14 cellular contexts compared by ENCODE assay signal in genomic region chr2:118047273-118047898, GRCh38. TPM values are rescaled to one million over a fixed set of nuclear protein-coding genes. Genes with fewer than 3 reads are reported as not detected.
DNase-seq lines count a peak whose midpoint lies in the region; ATAC-seq and TF ChIP-seq lines count a peak whose summit lies in the region.
"Had no signal": no experiment of that assay in that cellular context is flagged by ENCODE, and none has a peak within 500 bp of the region (broad histone marks: within the 10 kb centered on the region; RNA-seq: fewer than 3 reads in every experiment).

No MANE protein-coding gene starts in this region.

- peaks cover 0 to 1% (median 0%) of the 10 kb centered on the region in 11 donors for H3K9me3 Mint-ChIP-seq in naive thymus-derived CD4-positive, alpha-beta T cell
- H3K9me3 Mint-ChIP-seq: activated CD4-positive, alpha-beta memory T cell treated with anti-CD3 and anti-CD28 coated beads for 36 hours; activated naive CD4-positive, alpha-beta T cell treated with anti-CD3 and anti-CD28 coated beads, Interleukin-2, amount 50 U/mL, for 24 hours; stimulated activated naive CD8-positive, alpha-beta T cell treated with anti-CD3 and anti-CD28 coated beads, Interleukin-15, amount 100 ng/mL, for 72 hours had no signal

- TF ChIP-seq CTCF in psoas muscle (IDR thresholded peaks at IDR 0.05): no peak

- no peaks in the 10 kb centered on the region for H3K4me1 ChIP-seq in naive thymus-derived CD4-positive, alpha-beta T cell (ENCODE audit: control insufficient read depth in 2 of 2, insufficient read depth in 2 of 2, low read length in 2 of 2)
- no peaks in the 10 kb centered on the region for H3K4me1 ChIP-seq in psoas muscle

- no peak overlapping the region for H3K4me3 Mint-ChIP-seq in naive thymus-derived CD4-positive, alpha-beta T cell
- H3K4me3 Mint-ChIP-seq: activated CD4-positive, alpha-beta memory T cell treated with anti-CD3 and anti-CD28 coated beads for 36 hours; activated naive CD4-positive, alpha-beta T cell treated with anti-CD3 and anti-CD28 coated beads, Interleukin-2, amount 50 U/mL, for 24 hours; B cell; stimulated activated naive CD8-positive, alpha-beta T cell treated with anti-CD3 and anti-CD28 coated beads, Interleukin-15, amount 100 ng/mL, for 72 hours had no signal

- POLR2A ChIA-PET in naive thymus-derived CD4-positive, alpha-beta T cell (lab: Charles Lee): no interaction called here

- CTCF ChIA-PET in naive thymus-derived CD4-positive, alpha-beta T cell (lab: Charles Lee): interaction anchor here (0.7 to 1.7 kb wide), 10 partner anchors 9 to 1244 kb away, joined by 3 to 10 read pairs (median 6); no protein-coding TSS in a partner anchor

- no peaks in the 10 kb centered on the region for H3K36me3 ChIP-seq in naive thymus-derived CD4-positive, alpha-beta T cell (ENCODE audit: control insufficient read depth in 2 of 3, insufficient read depth in 3 of 3, low read length in 3 of 3)
- no peaks in the 10 kb centered on the region for H3K36me3 ChIP-seq in psoas muscle (ENCODE audit: insufficient read depth in 1 of 2, low read depth in 1 of 2)

- DNase-seq in ACHN (peak; percentile 13), amniotic epithelial cell (ENCODE audit: low read depth) (peak; percentile 86), kidney glomerular epithelial cell (lab: John Stamatoyannopoulos, UW) (peak; percentile 15), DMS 273 (lab: John Stamatoyannopoulos, UW; ENCODE audit: unreplicated experiment) (no peak), DMS 273 treated with DMSO at 0.1 percent for 48 hours (lab: John Stamatoyannopoulos, UW) (no peak), psoas muscle (no peak)
- DNase-seq in naive thymus-derived CD4-positive, alpha-beta T cell: no peak
- DNase-seq: activated CD4-positive, alpha-beta memory T cell treated with anti-CD3 and anti-CD28 coated beads for 36 hours; effector CD4-positive, alpha-beta T cell; H7; stimulated activated naive CD8-positive, alpha-beta T cell treated with anti-CD3 and anti-CD28 coated beads, Interleukin-15, amount 100 ng/mL, for 72 hours had no signal

- intact Hi-C loops in naive thymus-derived CD4-positive, alpha-beta T cell (cut with micrococcal nuclease): loop anchor here (2.0 to 10.0 kb wide), 8 partner anchors 100 to 1430 kb away; no protein-coding TSS in a partner anchor
- intact Hi-C loops in psoas muscle (cut with DNase I): loop anchor here in 1 of 2 donors (5.0 kb wide), 1 partner anchor 810 kb away; no protein-coding TSS in a partner anchor

- peaks cover 58 to 67% (median 63%) of the 10 kb centered on the region in 5 donors for H3K27me3 Mint-ChIP-seq in naive thymus-derived CD4-positive, alpha-beta T cell

- H3K27me3 ChIP-seq in naive thymus-derived CD4-positive, alpha-beta T cell (ENCODE audit: control insufficient read depth in 2 of 2, insufficient read depth in 2 of 2, low read length in 2 of 2): no peaks in the 10 kb centered on the region
- peaks cover 0 to 19% (median 0%) of the 10 kb centered on the region in 3 donors for H3K27me3 ChIP-seq in psoas muscle (ENCODE audit: insufficient read depth in 3 of 3, low read length in 2 of 3)

- no peak overlapping the region for H3K4me3 ChIP-seq in naive thymus-derived CD4-positive, alpha-beta T cell (ENCODE audit: low read length)
- H3K4me3 ChIP-seq in psoas muscle: no peak overlapping the region

- peaks cover 0 to 4% (median 0%) of the 10 kb centered on the region in 7 donors for H3K4me1 Mint-ChIP-seq in naive thymus-derived CD4-positive, alpha-beta T cell
- H3K4me1 Mint-ChIP-seq: activated naive CD4-positive, alpha-beta T cell treated with anti-CD3 and anti-CD28 coated beads, Interleukin-2, amount 50 U/mL, for 24 hours had no signal

- H3K9me3 ChIP-seq in naive thymus-derived CD4-positive, alpha-beta T cell (ENCODE audit: control insufficient read depth in 2 of 3, low read length in 3 of 3): no peaks in the 10 kb centered on the region
- no peaks in the 10 kb centered on the region for H3K9me3 ChIP-seq in psoas muscle

- H3K27ac ChIP-seq in naive thymus-derived CD4-positive, alpha-beta T cell (ENCODE audit: low read depth, low read length): no peak overlapping the region
- no peak overlapping the region for H3K27ac ChIP-seq in psoas muscle

- 67 to 73% (median 68%) methylated on average over 4 of the region's 4 CpGs for WGBS in psoas muscle, 3 donors

- peaks cover 0 to 3% (median 0%) of the 10 kb centered on the region in 5 donors for H3K36me3 Mint-ChIP-seq in naive thymus-derived CD4-positive, alpha-beta T cell
- H3K36me3 Mint-ChIP-seq: activated CD4-positive, alpha-beta memory T cell treated with anti-CD3 and anti-CD28 coated beads for 36 hours; activated naive CD4-positive, alpha-beta T cell treated with anti-CD3 and anti-CD28 coated beads, Interleukin-2, amount 50 U/mL, for 24 hours had no signal

- peak; percentile 30 for ATAC-seq in HG03432 (IDR thresholded peaks at IDR 0.05; ENCODE audit: unreplicated experiment)
- ATAC-seq in naive thymus-derived CD4-positive, alpha-beta T cell: no peak
- no peak for ATAC-seq in psoas muscle
- ATAC-seq: stimulated activated naive CD8-positive, alpha-beta T cell treated with anti-CD3 and anti-CD28 coated beads, Interleukin-15, amount 100 ng/mL, for 72 hours had no signal

- in situ Hi-C loops in ACHN (cut with HindIII; ENCODE audit: low pct_ligation_motif_present, low pct_unique_long_range_greater_than_20kb, low sequenced_read_pairs): no loop called here

- H3K27ac Mint-ChIP-seq in naive thymus-derived CD4-positive, alpha-beta T cell: no peak overlapping the region
- H3K27ac Mint-ChIP-seq: activated CD4-positive, alpha-beta memory T cell treated with anti-CD3 and anti-CD28 coated beads for 36 hours; activated naive CD4-positive, alpha-beta T cell treated with anti-CD3 and anti-CD28 coated beads, Interleukin-2, amount 50 U/mL, for 24 hours; B cell had no signal

RNA-seq across cellular contexts. Expression of gene CCDC93, which starts 33.5 kb away (rescaled TPM):
- 10 to 100 TPM; 34.8 to 73.9 (median 51.5) TPM for total RNA-seq in naive thymus-derived CD4-positive, alpha-beta T cell
- 1 to 10 TPM; 5.9 to 8.0 TPM for polyA plus RNA-seq in naive thymus-derived CD4-positive, alpha-beta T cell
- total RNA-seq in psoas muscle: 10 to 100 TPM in 3 of 4 donors, 1 to 10 TPM in 1; 9.9 to 15.5 (median 14.5) TPM
- polyA plus RNA-seq in psoas muscle: 10 to 100 TPM in 1 of 3 donors, 1 to 10 TPM in 2; 6.7 to 12.4 (median 9.7) TPM

RNA-seq across cellular contexts. Expression of gene INSIG2, which starts 40.9 kb away (rescaled TPM):
- 10 to 100 TPM in 4 of 5 experiments, 1 to 10 TPM in 1; 8.5 to 31.5 (median 20.3) TPM for total RNA-seq in naive thymus-derived CD4-positive, alpha-beta T cell
- polyA plus RNA-seq in naive thymus-derived CD4-positive, alpha-beta T cell: 10 to 100 TPM; 23.1 to 25.4 TPM
- total RNA-seq in psoas muscle: 1 to 10 TPM; 4.8 to 7.8 (median 7.6) TPM
- 10 to 100 TPM in 2 of 3 donors, 1 to 10 TPM in 1; 7.4 to 16.9 (median 12.5) TPM for polyA plus RNA-seq in psoas muscle

Comparison
In these comparisons a context has a peak if more than half of its experiments do, and no peak if none do; other contexts are left out.
1. DNase-seq: peak in ACHN (single experiment), amniotic epithelial cell (single experiment) and kidney glomerular epithelial cell (single experiment); none in naive thymus-derived CD4-positive, alpha-beta T cell (0 of 9), DMS 273 (single experiment), DMS 273 treated with DMSO at 0.1 percent for 48 hours (single experiment) and psoas muscle (0 of 2).